24 cellular contexts compared by ENCODE assay signal in genomic region chr20:38834868-38835267, GRCh38. TPM values are rescaled to one million over a fixed set of nuclear protein-coding genes. Genes with fewer than 3 reads are reported as not detected.
DNase-seq lines count a peak whose midpoint lies in the region; FAIRE-seq and TF ChIP-seq lines count a peak whose summit lies in the region.
"Had no signal": no experiment of that assay in that cellular context is flagged by ENCODE, and none has a peak within 500 bp of the region (broad histone marks: within the 10 kb centered on the region; RNA-seq: fewer than 3 reads in every experiment).

No MANE protein-coding gene starts in this region.

- no peaks in the 10 kb centered on the region for H3F3A ChIP-seq in PC-9 (ENCODE audit: insufficient read depth, low read depth)

- no peak for DNase-seq in activated CD4-positive, alpha-beta T cell treated with anti-CD3 and anti-CD28 coated beads, Interleukin-2, amount 10 ng/mL, durations not matched to agents 24 days and 14 days
- DNase-seq in activated CD4-positive, alpha-beta T cell treated with anti-CD3 and anti-CD28 coated beads, Interleukin-2, amount 50 U/mL, for 48 hours = no peak
- DNase-seq in GM12891 (ENCODE audit: insufficient read length, low spot score) (no peak), D721Med (ENCODE audit: insufficient read length, low spot score) (no peak), AG20443 (ENCODE audit: low spot score) (no peak), PC-9 (no peak)
- no peak for DNase-seq in activated T-helper 1 cell treated with anti-CD3 and anti-CD28 coated beads, Interleukin-12 subunit alpha, Interleukin-12 subunit beta, Interleukin-2, Interleukin-4 antibody, amounts not matched to agents 30 ng/mL and 10 ng/mL and 1 ng/mL, durations not matched to agents 14 hours and 24 hours and 36 hours (ENCODE audit: low spot score)
- DNase-seq in stimulated activated CD8-positive, alpha-beta memory T cell treated with anti-CD3 and anti-CD28 coated beads, Interleukin-4, amount 100 ng/mL, for 48 hours = peak; percentile 14
- DNase-seq: activated CD4-positive, CD25-positive, alpha-beta regulatory T cell; CD8-positive, alpha-beta T cell; central memory CD4-positive, alpha-beta T cell; DMS 273 treated with DMSO at 0.1 percent for 48 hours; endodermal cell; glutamatergic neuron; KG1; MG63; NCI-H2081; NCI-H526; pancreas; SHP77; stomach; tibial artery had no signal

- no peaks in the 10 kb centered on the region for H3K9me3 ChIP-seq in PC-9 (ENCODE audit: insufficient read depth, low read depth)
- H3K9me3 ChIP-seq: MG63, pancreas, stomach, tibial artery had no signal

- H3K27me3 Mint-ChIP-seq in activated CD4-positive, alpha-beta T cell treated with anti-CD3 and anti-CD28 coated beads, Interleukin-2, amount 10 ng/mL, durations not matched to agents 24 days and 14 days = no peaks in the 10 kb centered on the region
- no peaks in the 10 kb centered on the region for H3K27me3 Mint-ChIP-seq in activated T-helper 1 cell treated with anti-CD3 and anti-CD28 coated beads, Interleukin-12 subunit alpha, Interleukin-12 subunit beta, Interleukin-2, Interleukin-4 antibody, amounts not matched to agents 30 ng/mL and 10 ng/mL and 1 ng/mL, durations not matched to agents 14 hours and 24 hours and 36 hours (ENCODE audit: insufficient read depth)

- no peaks in the 10 kb centered on the region for H3K79me2 ChIP-seq in PC-9 (ENCODE audit: low read depth)

- H3K4me3 Mint-ChIP-seq in activated CD4-positive, alpha-beta T cell treated with anti-CD3 and anti-CD28 coated beads, Interleukin-2, amount 10 ng/mL, durations not matched to agents 24 days and 14 days = peak overlapping the region; percentile 4
- H3K4me3 Mint-ChIP-seq in activated T-helper 1 cell treated with anti-CD3 and anti-CD28 coated beads, Interleukin-12 subunit alpha, Interleukin-12 subunit beta, Interleukin-2, Interleukin-4 antibody, amounts not matched to agents 30 ng/mL and 10 ng/mL and 1 ng/mL, durations not matched to agents 14 hours and 24 hours and 36 hours = peak overlapping the region; percentile 12
- H3K4me3 Mint-ChIP-seq: CD8-positive, alpha-beta T cell; endodermal cell; neural crest cell had no signal

- H3K4me1 ChIP-seq in PC-9 (replicated peaks; ENCODE audit: insufficient read depth) = no peaks in the 10 kb centered on the region
- H3K4me1 ChIP-seq: pancreas, tibial artery had no signal

- intact Hi-C loops in activated CD4-positive, alpha-beta T cell treated with anti-CD3 and anti-CD28 coated beads, Interleukin-2, amount 10 ng/mL, durations not matched to agents 24 days and 14 days (cut with micrococcal nuclease) = no loop called here
- intact Hi-C loops in activated T-helper 1 cell treated with anti-CD3 and anti-CD28 coated beads, Interleukin-12 subunit alpha, Interleukin-12 subunit beta, Interleukin-2, Interleukin-4 antibody, amounts not matched to agents 30 ng/mL and 10 ng/mL and 1 ng/mL, durations not matched to agents 14 hours and 24 hours and 36 hours (cut with micrococcal nuclease) = no loop called here
- intact Hi-C loops in PC-9 (cut with micrococcal nuclease; ENCODE audit: unreplicated experiment) = no loop called here

- TF ChIP-seq POLR2A in GM12891 (IDR thresholded peaks at IDR 0.05; ENCODE audit: low read depth, low read length) = no peak

- H3K27me3 ChIP-seq in PC-9 (ENCODE audit: insufficient read depth, low read depth) = peaks cover 5% of the 10 kb centered on the region; the same call in 1 of the 2 replicates
- H3K27me3 ChIP-seq: MG63 had no signal

- H3K27ac ChIP-seq in PC-9 = no peak overlapping the region
- H3K27ac ChIP-seq: pancreas, stomach, tibial artery had no signal

- CTCF ChIA-PET in PC-9 (lab: Charles Lee) = interaction anchor here (0.5 to 0.7 kb wide), 2 partner anchors 43 to 104 kb away, joined by 3 read pairs; no protein-coding TSS in a partner anchor

- POLR2A ChIA-PET in PC-9 (lab: Charles Lee; ENCODE audit: unreplicated experiment) = no interaction called here

- no peaks in the 10 kb centered on the region for H3K9me2 ChIP-seq in PC-9 (ENCODE audit: insufficient read depth)

- H3K4me1 Mint-ChIP-seq in activated CD4-positive, alpha-beta T cell treated with anti-CD3 and anti-CD28 coated beads, Interleukin-2, amount 10 ng/mL, durations not matched to agents 24 days and 14 days = peaks cover 56% of the 10 kb centered on the region
- peaks cover 52% of the 10 kb centered on the region for H3K4me1 Mint-ChIP-seq in activated T-helper 1 cell treated with anti-CD3 and anti-CD28 coated beads, Interleukin-12 subunit alpha, Interleukin-12 subunit beta, Interleukin-2, Interleukin-4 antibody, amounts not matched to agents 30 ng/mL and 10 ng/mL and 1 ng/mL, durations not matched to agents 14 hours and 24 hours and 36 hours (ENCODE audit: low read depth)
- H3K4me1 Mint-ChIP-seq: endodermal cell, neural crest cell had no signal

- no peaks in the 10 kb centered on the region for H4K20me1 ChIP-seq in PC-9 (ENCODE audit: insufficient read depth)

- BruUV-seq in PC-9 (replicated peaks; lab: Mats Ljungman, UMichigan) = no TSS peak

- H3K36me3 Mint-ChIP-seq in activated CD4-positive, alpha-beta T cell treated with anti-CD3 and anti-CD28 coated beads, Interleukin-2, amount 10 ng/mL, durations not matched to agents 24 days and 14 days (ENCODE audit: low read depth) = peaks cover 68% of the 10 kb centered on the region
- H3K36me3 Mint-ChIP-seq in activated T-helper 1 cell treated with anti-CD3 and anti-CD28 coated beads, Interleukin-12 subunit alpha, Interleukin-12 subunit beta, Interleukin-2, Interleukin-4 antibody, amounts not matched to agents 30 ng/mL and 10 ng/mL and 1 ng/mL, durations not matched to agents 14 hours and 24 hours and 36 hours (ENCODE audit: low read depth) = peaks cover 57% of the 10 kb centered on the region

- no peak for TF ChIP-seq CTCF in D721Med (IDR thresholded peaks at IDR 0.05; ENCODE audit: insufficient read depth, missing control alignments)
- TF ChIP-seq CTCF in PC-9 (conservative IDR thresholded peaks at IDR 0.05) = no peak

- peaks cover 3% of the 10 kb centered on the region for H3K9me3 Mint-ChIP-seq in activated CD4-positive, alpha-beta T cell treated with anti-CD3 and anti-CD28 coated beads, Interleukin-2, amount 10 ng/mL, durations not matched to agents 24 days and 14 days
- no peaks in the 10 kb centered on the region for H3K9me3 Mint-ChIP-seq in activated T-helper 1 cell treated with anti-CD3 and anti-CD28 coated beads, Interleukin-12 subunit alpha, Interleukin-12 subunit beta, Interleukin-2, Interleukin-4 antibody, amounts not matched to agents 30 ng/mL and 10 ng/mL and 1 ng/mL, durations not matched to agents 14 hours and 24 hours and 36 hours
- H3K9me3 Mint-ChIP-seq: CD8-positive, alpha-beta T cell; endodermal cell; neural crest cell had no signal

- H3K4me3 ChIP-seq in PC-9 = no peak overlapping the region
- H3K4me3 ChIP-seq: MG63, pancreas, stomach, tibial artery had no signal

- no peak overlapping the region for H2AFZ ChIP-seq in PC-9

- H3K27ac Mint-ChIP-seq in activated CD4-positive, alpha-beta T cell treated with anti-CD3 and anti-CD28 coated beads, Interleukin-2, amount 10 ng/mL, durations not matched to agents 24 days and 14 days = peak overlapping the region; percentile 9
- H3K27ac Mint-ChIP-seq in activated T-helper 1 cell treated with anti-CD3 and anti-CD28 coated beads, Interleukin-12 subunit alpha, Interleukin-12 subunit beta, Interleukin-2, Interleukin-4 antibody, amounts not matched to agents 30 ng/mL and 10 ng/mL and 1 ng/mL, durations not matched to agents 14 hours and 24 hours and 36 hours = peak overlapping the region; percentile 46
- H3K27ac Mint-ChIP-seq: CD8-positive, alpha-beta T cell; endodermal cell had no signal

- FAIRE-seq in GM12891 (lab: Jason Lieb, UNC) = peak; percentile 9
- no peak for FAIRE-seq in D721Med (lab: Jason Lieb, UNC)

- no peak overlapping the region for H3K4me2 ChIP-seq in PC-9

- no peaks in the 10 kb centered on the region for H3K36me3 ChIP-seq in PC-9 (ENCODE audit: low read depth)
- H3K36me3 ChIP-seq: MG63, pancreas, stomach, tibial artery had no signal

TF ChIP-seq in GM12891, 5 proteins besides CTCF, POLR2A, EP300 and RAD21:
- TF ChIP-seq POLR2AphosphoS5 (IDR thresholded peaks at IDR 0.05; ENCODE audit: low read depth, low read length) = no peak
- no peak for TF ChIP-seq TAF1 (IDR thresholded peaks at IDR 0.05; ENCODE audit: low read depth, low read length)
- no peak for TF ChIP-seq PAX5 (IDR thresholded peaks at IDR 0.05; ENCODE audit: insufficient read depth, low read length, severe bottlenecking)
- TF ChIP-seq SPI1 (IDR thresholded peaks at IDR 0.05; ENCODE audit: low read depth, low read length) = no peak
- no peak for TF ChIP-seq POU2F2 (IDR thresholded peaks at IDR 0.05; ENCODE audit: low read depth, low read length)

RNA-seq across cellular contexts. Expression of gene PPP1R16B, which starts 29.4 kb away (rescaled TPM):
- total RNA-seq in activated CD4-positive, alpha-beta T cell treated with anti-CD3 and anti-CD28 coated beads, Interleukin-2, amount 10 ng/mL, durations not matched to agents 24 days and 14 days = 133 TPM in 2 replicates
- polyA plus RNA-seq in GM12891 (2012; ENCODE audit: low read depth, missing spikeins) = 60.8 TPM
- total RNA-seq in activated T-helper 1 cell treated with anti-CD3 and anti-CD28 coated beads, Interleukin-12 subunit alpha, Interleukin-12 subunit beta, Interleukin-2, Interleukin-4 antibody, amounts not matched to agents 30 ng/mL and 10 ng/mL and 1 ng/mL, durations not matched to agents 14 hours and 24 hours and 36 hours = 139 and 143 TPM in 2 replicates
- 0.05 TPM in 1 of 2 replicates, not detected in the other for total RNA-seq in PC-9 (2021)
- total RNA-seq: H4 had no signal

Comparison
In these comparisons a context has a peak if more than half of its experiments do, and no peak if none do; other contexts are left out.
1. RNA of gene PPP1R16B, which starts 29.4 kb away (total RNA-seq): 139 to 143 TPM in activated T-helper 1 cell treated with anti-CD3 and anti-CD28 coated beads, Interleukin-12 subunit alpha, Interleukin-12 subunit beta, Interleukin-2, Interleukin-4 antibody, amounts not matched to agents 30 ng/mL and 10 ng/mL and 1 ng/mL, durations not matched to agents 14 hours and 24 hours and 36 hours and 133 TPM in activated CD4-positive, alpha-beta T cell treated with anti-CD3 and anti-CD28 coated beads, Interleukin-2, amount 10 ng/mL, durations not matched to agents 24 days and 14 days; 0.05 TPM in PC-9; every median in the first group is over 100 times any median in the second.